8 cellular contexts compared by ENCODE assay signal in the genomic region with DNA sequence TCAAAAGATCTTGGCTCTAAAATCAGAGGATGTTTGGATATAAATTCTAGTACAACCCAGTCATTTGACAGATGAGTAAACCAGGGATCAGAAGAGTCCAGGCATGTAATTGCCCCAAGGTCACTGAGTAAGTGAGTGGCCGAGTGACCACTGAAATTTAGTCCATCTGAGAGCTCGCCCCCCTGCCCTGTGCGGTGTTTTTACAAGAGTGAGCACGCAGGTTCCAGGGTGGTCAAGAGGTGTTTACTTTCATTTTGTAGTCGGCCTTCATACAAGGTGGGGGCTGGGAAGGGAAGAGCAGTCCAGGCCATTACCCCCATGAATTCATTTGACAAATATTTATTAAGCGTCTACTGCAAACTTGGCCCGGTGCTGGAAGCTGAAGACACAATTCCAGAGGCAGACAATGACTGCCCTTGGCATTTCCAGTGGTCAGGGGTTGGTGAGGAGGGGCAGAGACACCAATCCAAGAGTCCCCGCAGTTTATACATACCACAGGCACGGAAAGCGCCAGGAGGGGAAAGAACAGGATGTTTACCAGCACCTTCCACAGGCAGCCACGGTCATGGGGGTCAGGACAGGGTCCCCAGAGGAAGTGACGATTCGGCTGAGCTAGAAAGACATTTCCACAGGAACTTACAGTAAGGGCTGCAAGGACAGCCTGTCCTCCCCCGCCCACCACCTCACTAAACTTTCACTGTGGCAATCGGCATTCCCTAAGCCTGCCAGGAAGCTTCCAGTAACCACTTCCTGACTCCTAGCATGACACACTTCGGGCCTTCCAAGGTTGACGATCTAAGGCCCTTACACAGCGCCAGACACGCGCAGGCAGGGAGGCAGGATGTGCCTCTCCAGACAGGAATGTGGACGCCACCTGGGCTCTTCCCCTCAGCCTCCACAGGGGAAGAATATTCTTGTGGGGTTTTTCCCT. TPM values are rescaled to one million over a fixed set of nuclear protein-coding genes. Genes with fewer than 3 reads are reported as not detected.
DNase-seq lines count a peak whose midpoint lies in the region; ATAC-seq and TF ChIP-seq lines count a peak whose summit lies in the region.

No MANE protein-coding gene starts in this region.

- peak overlapping the region; percentile 39 for H3K4me3 Mint-ChIP-seq in activated CD4-positive, alpha-beta T cell treated with anti-CD3 and anti-CD28 coated beads, Interleukin-2, amount 10 ng/mL, durations not matched to agents 24 days and 14 days
- peak overlapping the region; percentile 39 for H3K4me3 Mint-ChIP-seq in activated CD8-positive, alpha-beta T cell treated with anti-CD3 and anti-CD28 coated beads, Interleukin-2, amount 10 ng/mL, durations not matched to agents 7 days and 5 days

- peaks cover 3% of the 10 kb centered on the region for H3K27me3 Mint-ChIP-seq in activated CD4-positive, alpha-beta T cell treated with anti-CD3 and anti-CD28 coated beads, Interleukin-2, amount 10 ng/mL, durations not matched to agents 24 days and 14 days
- peaks cover 3% of the 10 kb centered on the region for H3K27me3 Mint-ChIP-seq in activated CD8-positive, alpha-beta T cell treated with anti-CD3 and anti-CD28 coated beads, Interleukin-2, amount 10 ng/mL, durations not matched to agents 7 days and 5 days (ENCODE audit: low read depth)

- H3K36me3 Mint-ChIP-seq in activated CD4-positive, alpha-beta T cell treated with anti-CD3 and anti-CD28 coated beads, Interleukin-2, amount 10 ng/mL, durations not matched to agents 24 days and 14 days (ENCODE audit: low read depth) = peaks cover 5% of the 10 kb centered on the region
- H3K36me3 Mint-ChIP-seq in activated CD8-positive, alpha-beta T cell treated with anti-CD3 and anti-CD28 coated beads, Interleukin-2, amount 10 ng/mL, durations not matched to agents 7 days and 5 days (ENCODE audit: low read depth) = peaks cover 7% of the 10 kb centered on the region

- H3K4me1 ChIP-seq in prostate gland (replicated peaks) = peaks cover 22% of the 10 kb centered on the region

- H3K27me3 ChIP-seq in prostate gland (replicated peaks; ENCODE audit: insufficient read depth) = no peaks in the 10 kb centered on the region

- peak overlapping the region; percentile 83 for H3K27ac Mint-ChIP-seq in activated CD4-positive, alpha-beta T cell treated with anti-CD3 and anti-CD28 coated beads, Interleukin-2, amount 10 ng/mL, durations not matched to agents 24 days and 14 days
- peak overlapping the region; percentile 87 for H3K27ac Mint-ChIP-seq in activated CD8-positive, alpha-beta T cell treated with anti-CD3 and anti-CD28 coated beads, Interleukin-2, amount 10 ng/mL, durations not matched to agents 7 days and 5 days

- CTCF ChIA-PET in activated CD8-positive, alpha-beta T cell treated with anti-CD3 and anti-CD28 coated beads, Interleukin-2, amount 10 ng/mL, durations not matched to agents 7 days and 5 days (lab: Charles Lee) = interaction anchor here (1.6 kb wide), 1 partner anchor 10 kb away, joined by 4 read pairs; no protein-coding TSS in a partner anchor

- no peaks in the 10 kb centered on the region for H3K9me3 Mint-ChIP-seq in activated CD4-positive, alpha-beta T cell treated with anti-CD3 and anti-CD28 coated beads, Interleukin-2, amount 10 ng/mL, durations not matched to agents 24 days and 14 days
- H3K9me3 Mint-ChIP-seq in activated CD8-positive, alpha-beta T cell treated with anti-CD3 and anti-CD28 coated beads, Interleukin-2, amount 10 ng/mL, durations not matched to agents 7 days and 5 days (ENCODE audit: insufficient read depth) = no peaks in the 10 kb centered on the region

- H3K9me3 ChIP-seq in prostate gland = no peaks in the 10 kb centered on the region

- no peak overlapping the region for H3K4me3 ChIP-seq in prostate gland

- H3K4me1 Mint-ChIP-seq in activated CD4-positive, alpha-beta T cell treated with anti-CD3 and anti-CD28 coated beads, Interleukin-2, amount 10 ng/mL, durations not matched to agents 24 days and 14 days = peaks cover 46% of the 10 kb centered on the region
- H3K4me1 Mint-ChIP-seq in activated CD8-positive, alpha-beta T cell treated with anti-CD3 and anti-CD28 coated beads, Interleukin-2, amount 10 ng/mL, durations not matched to agents 7 days and 5 days (ENCODE audit: low read depth) = peaks cover 41% of the 10 kb centered on the region

- no peak for ATAC-seq in activated CD8-positive, alpha-beta T cell treated with anti-CD3 and anti-CD28 coated beads, Interleukin-2, amount 10 ng/mL, durations not matched to agents 7 days and 5 days
- no peak for ATAC-seq in HG02571 (IDR thresholded peaks at IDR 0.05; ENCODE audit: unreplicated experiment)

- peak; percentile 71 for DNase-seq in activated CD4-positive, alpha-beta T cell treated with anti-CD3 and anti-CD28 coated beads, Interleukin-2, amount 10 ng/mL, durations not matched to agents 24 days and 14 days
- DNase-seq in activated CD4-positive, alpha-beta T cell treated with anti-CD3 and anti-CD28 coated beads, Interleukin-2, amount 50 U/mL, for 1 hour = no peak
- peak; percentile 49 for DNase-seq in activated CD8-positive, alpha-beta T cell treated with anti-CD3 and anti-CD28 coated beads, Interleukin-2, amount 10 ng/mL, durations not matched to agents 7 days and 5 days
- DNase-seq in glomerular visceral epithelial cell (ENCODE audit: extremely low spot score) (peak; percentile 96), prostate gland (ENCODE audit: low spot score) (peak; percentile 82), SIG-M5 (lab: John Stamatoyannopoulos, UW) (no peak)
- no peak for DNase-seq in activated CD8-positive, alpha-beta memory T cell treated with anti-CD3 and anti-CD28 coated beads for 24 hours

- no peak for TF ChIP-seq POLR2A in prostate gland (IDR thresholded peaks at IDR 0.05)

- H3K27ac ChIP-seq in prostate gland = peak overlapping the region; percentile 86 to 90

- H3K36me3 ChIP-seq in prostate gland = no peaks in the 10 kb centered on the region

- no peak for TF ChIP-seq CTCF in prostate gland (IDR thresholded peaks at IDR 0.05)

- intact Hi-C loops in activated CD4-positive, alpha-beta T cell treated with anti-CD3 and anti-CD28 coated beads, Interleukin-2, amount 10 ng/mL, durations not matched to agents 24 days and 14 days (cut with micrococcal nuclease) = no loop called here
- intact Hi-C loops in prostate gland (cut with DNase I) = loop anchor here (5.0 kb wide), 1 partner anchor 75 kb away; a partner anchor contains a TSS

- 23% methylated on average over 21 of the region's 21 CpGs for WGBS in prostate gland

- POLR2A ChIA-PET in activated CD8-positive, alpha-beta T cell treated with anti-CD3 and anti-CD28 coated beads, Interleukin-2, amount 10 ng/mL, durations not matched to agents 7 days and 5 days (lab: Charles Lee) = interaction anchor here (0.9 to 2.8 kb wide), 6 partner anchors 11 to 95 kb away, joined by 3 to 13 read pairs (median 6); a partner anchor contains a TSS

RNA-seq across cellular contexts. Expression of a gene that starts 1.4 kb away (rescaled TPM):
- total RNA-seq in activated CD4-positive, alpha-beta T cell treated with anti-CD3 and anti-CD28 coated beads, Interleukin-2, amount 10 ng/mL, durations not matched to agents 24 days and 14 days = 465 TPM in 2 replicates
- 100 to 1,000 TPM; 186 to 210 TPM for total RNA-seq in activated CD8-positive, alpha-beta T cell treated with anti-CD3 and anti-CD28 coated beads, Interleukin-2, amount 10 ng/mL, durations not matched to agents 7 days and 5 days
- total RNA-seq in prostate gland = 100 to 1,000 TPM; 134 to 214 TPM

RNA-seq across cellular contexts. Expression of a gene that starts 17.6 kb away (rescaled TPM):
- total RNA-seq in activated CD4-positive, alpha-beta T cell treated with anti-CD3 and anti-CD28 coated beads, Interleukin-2, amount 10 ng/mL, durations not matched to agents 24 days and 14 days = 5.9 and 9.3 TPM in 2 replicates
- 1 to 10 TPM; 6.2 to 7.5 TPM for total RNA-seq in activated CD8-positive, alpha-beta T cell treated with anti-CD3 and anti-CD28 coated beads, Interleukin-2, amount 10 ng/mL, durations not matched to agents 7 days and 5 days
- total RNA-seq in prostate gland = 1 to 10 TPM in 1 of 2 donors, not detected in 1; 1.6 TPM

RNA-seq across cellular contexts. Expression of a gene that starts 18.6 kb away (rescaled TPM):
- total RNA-seq in activated CD4-positive, alpha-beta T cell treated with anti-CD3 and anti-CD28 coated beads, Interleukin-2, amount 10 ng/mL, durations not matched to agents 24 days and 14 days = 136 and 152 TPM in 2 replicates
- total RNA-seq in activated CD8-positive, alpha-beta T cell treated with anti-CD3 and anti-CD28 coated beads, Interleukin-2, amount 10 ng/mL, durations not matched to agents 7 days and 5 days = 10 to 100 TPM; 65.0 to 74.8 TPM
- 100 to 1,000 TPM; 110 to 339 TPM for total RNA-seq in prostate gland

RNA-seq across cellular contexts. Expression of a gene that starts 25.5 kb away (rescaled TPM):
- total RNA-seq in activated CD4-positive, alpha-beta T cell treated with anti-CD3 and anti-CD28 coated beads, Interleukin-2, amount 10 ng/mL, durations not matched to agents 24 days and 14 days = not detected in 2 replicates
- total RNA-seq in activated CD8-positive, alpha-beta T cell treated with anti-CD3 and anti-CD28 coated beads, Interleukin-2, amount 10 ng/mL, durations not matched to agents 7 days and 5 days = not detected
- total RNA-seq in prostate gland = 10 to 100 TPM; 14.8 to 37.4 TPM

RNA-seq across cellular contexts. Expression of a gene that starts 31.5 kb away (rescaled TPM):
- total RNA-seq in activated CD4-positive, alpha-beta T cell treated with anti-CD3 and anti-CD28 coated beads, Interleukin-2, amount 10 ng/mL, durations not matched to agents 24 days and 14 days = 1.8 and 2.1 TPM in 2 replicates
- not detected for total RNA-seq in activated CD8-positive, alpha-beta T cell treated with anti-CD3 and anti-CD28 coated beads, Interleukin-2, amount 10 ng/mL, durations not matched to agents 7 days and 5 days
- 1 to 10 TPM in 1 of 2 donors, not detected in 1; 6.9 TPM for total RNA-seq in prostate gland

Comparison
In these comparisons a context has a peak if more than half of its experiments do, and no peak if none do; other contexts are left out.
1. DNase-seq: peak in activated CD4-positive, alpha-beta T cell treated with anti-CD3 and anti-CD28 coated beads, Interleukin-2, amount 10 ng/mL, durations not matched to agents 24 days and 14 days (single experiment), activated CD8-positive, alpha-beta T cell treated with anti-CD3 and anti-CD28 coated beads, Interleukin-2, amount 10 ng/mL, durations not matched to agents 7 days and 5 days (single experiment), glomerular visceral epithelial cell (single experiment) and prostate gland (single experiment); none in activated CD4-positive, alpha-beta T cell treated with anti-CD3 and anti-CD28 coated beads, Interleukin-2, amount 50 U/mL, for 1 hour (single experiment), SIG-M5 (single experiment) and activated CD8-positive, alpha-beta memory T cell treated with anti-CD3 and anti-CD28 coated beads for 24 hours (single experiment).